Comparison of ENCODE assay signal across 31 cellular contexts in genomic region chr5:56478062-56478461, GRCh38.
"Had no signal": no experiment of that assay in that cellular context is flagged by ENCODE, and none has a peak within 500 bp of the region (broad histone marks: within the 10 kb centered on the region; RNA-seq: fewer than 3 reads in every experiment).

No MANE protein-coding gene starts in this region.

- H3K9me3 ChIP-seq: heart left ventricle, psoas muscle, right atrium auricular region, suprapubic skin, tibial artery, upper lobe of right lung had no signal

- H3K27ac Mint-ChIP-seq: activated CD8-positive, alpha-beta T cell treated with anti-CD3 and anti-CD28 coated beads for 36 hours; endodermal cell; immature natural killer cell; stimulated activated naive B cell treated with anti-CD40 and anti-IgM and Interleukin-4, amounts not matched to agents 10 μg/mL and 1 μg/mL and 100 μg/mL, for 72 hours had no signal

- H3K27me3 ChIP-seq: heart left ventricle, right atrium auricular region, suprapubic skin, tibial artery, upper lobe of right lung had no signal

- H3K4me1 ChIP-seq: psoas muscle had no signal

- H3K9me3 Mint-ChIP-seq: activated CD8-positive, alpha-beta T cell treated with anti-CD3 and anti-CD28 coated beads for 36 hours; immature natural killer cell; naive B cell; neural crest cell; stimulated activated naive B cell treated with anti-CD40 and anti-IgM and Interleukin-4, amounts not matched to agents 10 μg/mL and 1 μg/mL and 100 μg/mL, for 72 hours; T-cell had no signal

- H3K36me3 ChIP-seq: heart left ventricle, right atrium auricular region, suprapubic skin, tibial artery, upper lobe of right lung had no signal

- DNase-seq: activated CD4-positive, alpha-beta T cell treated with anti-CD3 and anti-CD28 coated beads, Interleukin-2, amount 50 U/mL, for 1 hour; activated CD4-positive, CD25-positive, alpha-beta regulatory T cell treated with anti-CD3 and anti-CD28 coated beads, Interleukin-2, amount 50 U/mL, for 72 hours; activated CD8-positive, alpha-beta T cell treated with anti-CD3 and anti-CD28 coated beads for 36 hours; activated effector memory CD4-positive, alpha-beta T cell treated with Interleukin-2 at 50 U/mL for 16 hours; activated naive CD4-positive, alpha-beta T cell treated with Interleukin-2 at 50 U/mL for 16 hours; activated T-cell treated with anti-CD3 and anti-CD28 coated beads, Interleukin-2, amount 50 U/mL, for 48 hours; amygdala; foreskin fibroblast; heart left ventricle; hypothalamus; immature natural killer cell; kidney; left colon; mammary epithelial cell; naive B cell; occipital lobe; psoas muscle; stimulated activated CD4-positive, alpha-beta T cell treated with anti-CD3 and anti-CD28 coated beads, Interleukin-15, amount 100 ng/mL, for 24 hours; stimulated activated CD4-positive, alpha-beta T cell treated with anti-CD3 and anti-CD28 coated beads, Interleukin-2, amount 100 ng/mL, for 24 hours; stimulated activated naive B cell treated with anti-CD40 and anti-IgM and Interleukin-4, amounts not matched to agents 10 μg/mL and 1 μg/mL and 100 μg/mL, for 72 hours; tibial artery; upper lobe of right lung had no signal

- H3K27ac ChIP-seq: psoas muscle, right atrium auricular region, suprapubic skin, upper lobe of right lung, VCaP had no signal

- H3K4me3 Mint-ChIP-seq: activated CD8-positive, alpha-beta T cell treated with anti-CD3 and anti-CD28 coated beads for 36 hours; endodermal cell; immature natural killer cell; mesothelial cell of epicardium; neural crest cell; stimulated activated naive B cell treated with anti-CD40 and anti-IgM and Interleukin-4, amounts not matched to agents 10 μg/mL and 1 μg/mL and 100 μg/mL, for 72 hours; T-helper 2 cell treated with Interferon-gamma antibody and Interleukin-4, amounts not matched to agents 5 μg/mL and 100 μg/mL, for 36 hours had no signal

- H3K4me3 ChIP-seq: heart left ventricle, psoas muscle, right atrium auricular region, suprapubic skin, tibial artery, upper lobe of right lung had no signal

- H3K27me3 Mint-ChIP-seq: naive B cell; stimulated activated naive B cell treated with anti-CD40 and anti-IgM and Interleukin-4, amounts not matched to agents 10 μg/mL and 1 μg/mL and 100 μg/mL, for 72 hours; T-cell had no signal

- ATAC-seq: esophagus mucosa, heart left ventricle, left colon, psoas muscle, upper lobe of right lung had no signal

- H3K36me3 Mint-ChIP-seq: immature natural killer cell; naive B cell; stimulated activated naive B cell treated with anti-CD40 and anti-IgM and Interleukin-4, amounts not matched to agents 10 μg/mL and 1 μg/mL and 100 μg/mL, for 72 hours; T-cell had no signal
